8 cellular contexts compared by ENCODE assay signal in genomic region chr9:128554155-128554862, GRCh38. TPM values are rescaled to one million over a fixed set of nuclear protein-coding genes. Genes with fewer than 3 reads are reported as not detected.
DNase-seq lines count a peak whose midpoint lies in the region; ATAC-seq and TF ChIP-seq lines count a peak whose summit lies in the region.

No MANE protein-coding gene starts in this region.

- WGBS in thymus: 92% methylated on average over 5 of the region's 5 CpGs

- in situ Hi-C loops in HAP-1 (cut with MboI; ENCODE audit: low sequenced_read_pairs) (no loop called here), SK-MEL-5 (cut with HindIII; ENCODE audit: low pct_unique_long_range_greater_than_20kb, low sequenced_read_pairs) (no loop called here)

- H3K4me3 ChIP-seq in HAP-1: peak overlapping the region; percentile 81
- peak overlapping the region; percentile 99 for H3K4me3 ChIP-seq in lower lobe of right lung
- H3K4me3 ChIP-seq in thymus (ENCODE audit: low read length): no peak overlapping the region

- DNase-seq in HAP-1 (ENCODE audit: low spot score in 2 of 2): peak; percentile 65 to 77
- DNase-seq in SK-MEL-5 (ENCODE audit: low read depth, low spot score): peak; percentile 51
- peak; percentile 78 for DNase-seq in dermis blood vessel endothelial cell
- peak; percentile 52 for DNase-seq in lower lobe of right lung
- DNase-seq in pons (ENCODE audit: low spot score): no peak

- intact Hi-C loops in lower lobe of right lung (cut with DNase I): no loop called here

- no peak for TF ChIP-seq CTCF in lower lobe of right lung (IDR thresholded peaks at IDR 0.05)

- H3K36me3 ChIP-seq in HAP-1 (replicated peaks) (peaks cover 5% of the 10 kb centered on the region; the same call in 1 of the 2 replicates), lower lobe of right lung (no peaks in the 10 kb centered on the region), thymus (ENCODE audit: control insufficient read depth, insufficient read depth) (no peaks in the 10 kb centered on the region)

- peak overlapping the region; percentile 96 for H3K27ac ChIP-seq in lower lobe of right lung
- peak overlapping the region; percentile 8 for H3K27ac ChIP-seq in thymus (ENCODE audit: low read depth)

- H3K27me3 ChIP-seq in HAP-1 (ENCODE audit: low read depth) (no peaks in the 10 kb centered on the region), lower lobe of right lung (ENCODE audit: low read depth) (no peaks in the 10 kb centered on the region), thymus (ENCODE audit: control insufficient read depth, insufficient read depth) (no peaks in the 10 kb centered on the region)

- peaks cover 53% of the 10 kb centered on the region for H3K4me1 ChIP-seq in HAP-1
- peaks cover 83% of the 10 kb centered on the region for H3K4me1 ChIP-seq in lower lobe of right lung
- H3K4me1 ChIP-seq in thymus (ENCODE audit: control insufficient read depth, insufficient read depth, low read length): peaks cover 13% of the 10 kb centered on the region

- ATAC-seq in lower lobe of right lung (peak; percentile 22 to 31), GM18498 (IDR thresholded peaks at IDR 0.05; ENCODE audit: unreplicated experiment) (no peak), HG03460 (IDR thresholded peaks at IDR 0.05; ENCODE audit: unreplicated experiment) (no peak)

- no peaks in the 10 kb centered on the region for H3K9me3 ChIP-seq in HAP-1
- H3K9me3 ChIP-seq in lower lobe of right lung: no peaks in the 10 kb centered on the region
- no peaks in the 10 kb centered on the region for H3K9me3 ChIP-seq in thymus (ENCODE audit: control insufficient read depth)

RNA-seq across cellular contexts. Expression of gene SPTAN1, which starts 1.9 kb away (rescaled TPM):
- 91.4 and 114 TPM in 2 replicates for total RNA-seq in SK-MEL-5 (2014; rRNA removed; shearing (Covaris generic))
- 95.4 and 113 TPM in 2 replicates for polyA plus RNA-seq in SK-MEL-5 (2015; cell fraction: cytosol; rRNA removed)
- polyA plus RNA-seq in SK-MEL-5 (2015; cell fraction: nucleus; rRNA removed): 193 and 225 TPM in 2 replicates
- total RNA-seq in dermis blood vessel endothelial cell (505 and 734 TPM in 2 replicates), lower lobe of right lung (305 TPM)
- 136 TPM for polyA plus RNA-seq in thymus

RNA-seq across cellular contexts. Expression of gene GLE1, which starts 49.8 kb away (rescaled TPM):
- total RNA-seq in SK-MEL-5 (2014; rRNA removed; shearing (Covaris generic)): 42.2 and 43.3 TPM in 2 replicates
- polyA plus RNA-seq in SK-MEL-5 (2015; cell fraction: cytosol; rRNA removed): 31.2 and 40.8 TPM in 2 replicates
- polyA plus RNA-seq in SK-MEL-5 (2015; cell fraction: nucleus; rRNA removed): 21.8 and 23.2 TPM in 2 replicates
- 19.4 and 34.2 TPM in 2 replicates for total RNA-seq in dermis blood vessel endothelial cell
- 24.5 TPM for total RNA-seq in lower lobe of right lung
- polyA plus RNA-seq in thymus: 23.7 TPM

Comparison
In these comparisons a context has a peak if more than half of its experiments do, and no peak if none do; other contexts are left out.
1. ATAC-seq: peak in lower lobe of right lung (2 of 2); none in GM18498 (single experiment) and HG03460 (single experiment).